1 cellular context compared by ENCODE assay signal in the genomic region with DNA sequence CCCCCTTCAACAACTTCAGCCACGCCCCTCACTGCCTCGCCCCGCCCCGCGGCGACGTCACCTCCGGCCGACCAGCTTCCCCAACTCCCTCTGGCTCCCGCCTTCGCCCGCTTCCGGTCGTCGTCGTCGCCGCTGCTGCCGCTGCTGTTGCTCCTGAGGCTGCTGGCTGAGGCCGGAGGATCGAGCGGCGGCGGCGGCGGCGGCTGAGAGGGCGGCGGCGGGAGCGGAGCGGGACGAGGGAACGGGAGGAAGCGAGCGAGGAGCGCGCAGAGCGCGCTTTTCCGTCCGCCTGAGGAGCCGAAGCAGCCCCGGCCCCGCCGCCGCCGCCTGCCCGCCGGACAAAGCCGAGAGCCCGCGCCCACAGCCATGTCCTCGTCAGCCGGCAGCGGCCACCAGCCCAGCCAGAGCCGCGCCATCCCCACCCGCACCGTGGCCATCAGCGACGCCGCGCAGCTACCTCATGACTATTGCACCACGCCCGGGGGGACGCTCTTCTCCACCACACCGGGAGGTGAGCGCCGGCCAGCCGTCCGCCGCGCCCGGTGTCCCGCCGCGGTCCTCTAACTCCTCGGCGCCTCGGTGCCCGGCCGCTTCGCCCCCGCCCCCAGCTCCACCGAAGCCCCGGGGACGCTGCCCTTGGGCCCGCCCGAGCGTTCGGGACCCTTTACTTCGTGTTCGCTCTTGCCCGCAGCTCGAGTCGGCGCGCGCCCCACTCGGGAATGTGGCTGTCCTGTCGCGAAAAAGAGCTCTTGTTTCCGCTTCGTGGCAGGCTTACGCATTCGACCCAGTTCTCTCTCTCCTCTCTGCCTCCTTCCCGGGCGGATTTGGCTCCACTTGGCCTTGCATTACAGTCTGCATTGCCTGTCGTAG.
TF ChIP-seq lines count a peak whose summit lies in the region.

A gene with protein sequence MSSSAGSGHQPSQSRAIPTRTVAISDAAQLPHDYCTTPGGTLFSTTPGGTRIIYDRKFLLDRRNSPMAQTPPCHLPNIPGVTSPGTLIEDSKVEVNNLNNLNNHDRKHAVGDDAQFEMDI (plus strand): TSS at position 110 of the 870 bp plus-strand sequence. CDS start 257 bp downstream, at position 367.

TF ChIP-seq in GM23338, 12 proteins besides CTCF, POLR2A, EP300 and RAD21:
- TF ChIP-seq CREB1 (CRISPR knock-in tag; IDR thresholded peaks at IDR 0.05; ENCODE audit: low read depth), result peak; percentile 90
- no peak for TF ChIP-seq ZNF331 (CRISPR knock-in tag; IDR thresholded peaks at IDR 0.05; ENCODE audit: low read depth)
- TF ChIP-seq NANOG (IDR thresholded peaks at IDR 0.05; ENCODE audit: borderline replicate concordance), result no peak
- peak; percentile 99 for TF ChIP-seq POLR2AphosphoS5 (IDR thresholded peaks at IDR 0.05; ENCODE audit: low read depth)
- TF ChIP-seq, protein P1, sequence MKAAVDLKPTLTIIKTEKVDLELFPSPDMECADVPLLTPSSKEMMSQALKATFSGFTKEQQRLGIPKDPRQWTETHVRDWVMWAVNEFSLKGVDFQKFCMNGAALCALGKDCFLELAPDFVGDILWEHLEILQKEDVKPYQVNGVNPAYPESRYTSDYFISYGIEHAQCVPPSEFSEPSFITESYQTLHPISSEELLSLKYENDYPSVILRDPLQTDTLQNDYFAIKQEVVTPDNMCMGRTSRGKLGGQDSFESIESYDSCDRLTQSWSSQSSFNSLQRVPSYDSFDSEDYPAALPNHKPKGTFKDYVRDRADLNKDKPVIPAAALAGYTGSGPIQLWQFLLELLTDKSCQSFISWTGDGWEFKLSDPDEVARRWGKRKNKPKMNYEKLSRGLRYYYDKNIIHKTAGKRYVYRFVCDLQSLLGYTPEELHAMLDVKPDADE (IDR thresholded peaks at IDR 0.05), result peak; percentile 41; the same call in 1 of the 2 replicates
